ENCODE assay signal across 1 cellular context in the genomic region with DNA sequence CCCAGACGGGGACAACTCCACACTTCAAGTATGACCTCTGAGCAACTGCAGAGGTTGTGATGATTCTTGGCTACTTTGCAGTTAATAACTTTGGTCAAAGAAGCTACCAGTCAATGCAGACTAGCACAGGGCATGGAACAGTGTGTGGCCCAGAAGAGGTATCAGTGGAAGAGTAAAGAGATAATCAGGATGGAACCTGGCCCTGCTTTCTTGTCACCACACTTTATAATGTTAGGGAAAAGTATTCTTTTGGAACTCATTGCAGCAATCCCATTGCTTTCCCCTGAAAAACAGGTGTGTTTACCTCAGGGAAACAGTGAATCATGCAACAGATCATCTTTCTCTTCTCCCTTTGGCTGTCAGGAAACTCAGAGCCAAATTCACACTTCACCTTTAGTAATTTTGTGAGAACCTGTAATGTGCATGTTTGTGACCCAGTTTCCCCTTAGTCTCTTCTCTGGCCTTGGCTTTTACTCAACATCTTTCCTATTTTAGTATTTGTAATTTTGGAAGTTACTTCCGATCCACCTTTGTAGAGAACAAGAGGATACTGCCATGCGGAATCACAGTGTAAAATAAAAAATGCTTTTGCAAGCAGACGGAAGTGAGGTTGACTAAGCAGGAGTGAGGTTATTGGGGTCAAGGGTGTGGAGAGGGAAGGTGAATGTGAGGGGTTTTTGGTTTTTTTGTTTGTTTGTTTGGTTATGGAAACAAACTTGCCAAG.
TF ChIP-seq lines count a peak whose summit lies in the region.

No MANE protein-coding gene starts in this region.

TF ChIP-seq in GM23338, 12 proteins besides CTCF, POLR2A, EP300 and RAD21 (continued from another document):
- TF ChIP-seq, protein P1, sequence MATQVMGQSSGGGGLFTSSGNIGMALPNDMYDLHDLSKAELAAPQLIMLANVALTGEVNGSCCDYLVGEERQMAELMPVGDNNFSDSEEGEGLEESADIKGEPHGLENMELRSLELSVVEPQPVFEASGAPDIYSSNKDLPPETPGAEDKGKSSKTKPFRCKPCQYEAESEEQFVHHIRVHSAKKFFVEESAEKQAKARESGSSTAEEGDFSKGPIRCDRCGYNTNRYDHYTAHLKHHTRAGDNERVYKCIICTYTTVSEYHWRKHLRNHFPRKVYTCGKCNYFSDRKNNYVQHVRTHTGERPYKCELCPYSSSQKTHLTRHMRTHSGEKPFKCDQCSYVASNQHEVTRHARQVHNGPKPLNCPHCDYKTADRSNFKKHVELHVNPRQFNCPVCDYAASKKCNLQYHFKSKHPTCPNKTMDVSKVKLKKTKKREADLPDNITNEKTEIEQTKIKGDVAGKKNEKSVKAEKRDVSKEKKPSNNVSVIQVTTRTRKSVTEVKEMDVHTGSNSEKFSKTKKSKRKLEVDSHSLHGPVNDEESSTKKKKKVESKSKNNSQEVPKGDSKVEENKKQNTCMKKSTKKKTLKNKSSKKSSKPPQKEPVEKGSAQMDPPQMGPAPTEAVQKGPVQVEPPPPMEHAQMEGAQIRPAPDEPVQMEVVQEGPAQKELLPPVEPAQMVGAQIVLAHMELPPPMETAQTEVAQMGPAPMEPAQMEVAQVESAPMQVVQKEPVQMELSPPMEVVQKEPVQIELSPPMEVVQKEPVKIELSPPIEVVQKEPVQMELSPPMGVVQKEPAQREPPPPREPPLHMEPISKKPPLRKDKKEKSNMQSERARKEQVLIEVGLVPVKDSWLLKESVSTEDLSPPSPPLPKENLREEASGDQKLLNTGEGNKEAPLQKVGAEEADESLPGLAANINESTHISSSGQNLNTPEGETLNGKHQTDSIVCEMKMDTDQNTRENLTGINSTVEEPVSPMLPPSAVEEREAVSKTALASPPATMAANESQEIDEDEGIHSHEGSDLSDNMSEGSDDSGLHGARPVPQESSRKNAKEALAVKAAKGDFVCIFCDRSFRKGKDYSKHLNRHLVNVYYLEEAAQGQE (IDR thresholded peaks at IDR 0.05; ENCODE audit: unreplicated experiment), result no peak
- TF ChIP-seq ETS1 (IDR thresholded peaks at IDR 0.05) (no peak), STAT1 (IDR thresholded peaks at IDR 0.05; ENCODE audit: unreplicated experiment) (no peak), ZNF462 (CRISPR knock-in tag; IDR thresholded peaks at IDR 0.05) (no peak), POLR2AphosphoS5 (IDR thresholded peaks at IDR 0.05; ENCODE audit: low read depth) (no peak), ZNF331 (CRISPR knock-in tag; IDR thresholded peaks at IDR 0.05; ENCODE audit: low read depth) (no peak)
